Comparison of ENCODE assay signal across 13 cellular contexts in genomic region chr3:11624704-11625375, GRCh38. TPM values are rescaled to one million over a fixed set of nuclear protein-coding genes. Genes with fewer than 3 reads are reported as not detected.
DNase-seq lines count a peak whose midpoint lies in the region; ATAC-seq and TF ChIP-seq lines count a peak whose summit lies in the region.
"Had no signal": no experiment of that assay in that cellular context is flagged by ENCODE, and none has a peak within 500 bp of the region (broad histone marks: within the 10 kb centered on the region; RNA-seq: fewer than 3 reads in every experiment).

No MANE protein-coding gene starts in this region.

- WGBS in mesodermal cell (ENCODE audit: insufficient coverage in 2 of 2), 2 experiments = 92 to 100% methylated on average over 2 to 6 of the region's 7 CpGs

- H3K4me3 ChIP-seq in right atrium auricular region (no peak overlapping the region), mesodermal cell (ENCODE audit: extremely low read depth, insufficient read depth, low read length, poor library complexity, severe bottlenecking) (no peak overlapping the region)
- H3K4me3 ChIP-seq: dorsolateral prefrontal cortex, prostate gland had no signal

- no peaks in the 10 kb centered on the region for H3K9me3 ChIP-seq in right atrium auricular region
- H3K9me3 ChIP-seq in mesodermal cell (ENCODE audit: control insufficient read depth, low read length) = no peaks in the 10 kb centered on the region
- H3K9me3 ChIP-seq: prostate gland had no signal

- H3K4me1 ChIP-seq in right atrium auricular region (peaks cover 0 to 54% of the 10 kb centered on the region in 2 donors), mesodermal cell (ENCODE audit: control insufficient read depth, insufficient read depth, low read length, poor library complexity, severe bottlenecking) (peaks cover 29% of the 10 kb centered on the region)

- H3K9me3 Mint-ChIP-seq in activated CD8-positive, alpha-beta T cell treated with anti-CD3 and anti-CD28 coated beads, Interleukin-2, amount 10 ng/mL, durations not matched to agents 7 days and 5 days (ENCODE audit: insufficient read depth) = no peaks in the 10 kb centered on the region
- H3K9me3 Mint-ChIP-seq in type B pancreatic cell = no peaks in the 10 kb centered on the region
- H3K9me3 Mint-ChIP-seq in MCF 10A (ENCODE audit: unreplicated experiment) = no peaks in the 10 kb centered on the region

- POLR2A ChIA-PET in activated CD8-positive, alpha-beta T cell treated with anti-CD3 and anti-CD28 coated beads, Interleukin-2, amount 10 ng/mL, durations not matched to agents 7 days and 5 days (lab: Charles Lee) = interaction anchor here (0.9 to 3.8 kb wide), 5 partner anchors 9 to 19 kb away, joined by 3 to 25 read pairs (median 3); partner anchors contain the start of gene VGLL4
- POLR2A ChIA-PET in MCF 10A (lab: Yijun Ruan, JAX) = interaction anchor here (0.7 kb wide), 1 partner anchor 9 kb away, joined by 3 read pairs; no protein-coding TSS in a partner anchor

- H3K27me3 ChIP-seq in right atrium auricular region = no peaks in the 10 kb centered on the region
- H3K27me3 ChIP-seq: dorsolateral prefrontal cortex had no signal

- peaks cover 32% of the 10 kb centered on the region for H3K36me3 Mint-ChIP-seq in activated CD8-positive, alpha-beta T cell treated with anti-CD3 and anti-CD28 coated beads, Interleukin-2, amount 10 ng/mL, durations not matched to agents 7 days and 5 days (ENCODE audit: low read depth)
- H3K36me3 Mint-ChIP-seq in type B pancreatic cell (peaks cover 23% of the 10 kb centered on the region), MCF 10A (ENCODE audit: insufficient read depth, unreplicated experiment) (peaks cover 5% of the 10 kb centered on the region)

- H3K27ac ChIP-seq in right atrium auricular region (no peak overlapping the region), mesodermal cell (ENCODE audit: low read depth, low read length, severe bottlenecking) (peak overlapping the region; percentile 39)
- H3K27ac ChIP-seq: dorsolateral prefrontal cortex, prostate gland had no signal

- DNase-seq in left ventricle myocardium superior = no peak
- no peak for DNase-seq in right atrium auricular region (ENCODE audit: low spot score)
- peak; percentile 56 for DNase-seq in activated CD8-positive, alpha-beta T cell treated with anti-CD3 and anti-CD28 coated beads, Interleukin-2, amount 10 ng/mL, durations not matched to agents 7 days and 5 days
- no peak for DNase-seq in type B pancreatic cell (ENCODE audit: extremely low spot score, unreplicated experiment)
- DNase-seq in MCF 10A (ENCODE audit: unreplicated experiment) = no peak
- DNase-seq: dorsolateral prefrontal cortex, midbrain, NCI-H2081 had no signal

- no TSS peak for BruUV-seq in MCF 10A (replicated peaks; lab: Mats Ljungman, UMichigan)

- peak overlapping the region; percentile 70 for H3K4me3 Mint-ChIP-seq in activated CD8-positive, alpha-beta T cell treated with anti-CD3 and anti-CD28 coated beads, Interleukin-2, amount 10 ng/mL, durations not matched to agents 7 days and 5 days
- H3K4me3 Mint-ChIP-seq in type B pancreatic cell (peak overlapping the region; percentile 38), MCF 10A (ENCODE audit: unreplicated experiment) (no peak overlapping the region)

- ATAC-seq in left ventricle myocardium superior (peak; percentile 12), GM18870 (IDR thresholded peaks at IDR 0.05; ENCODE audit: unreplicated experiment) (no peak), HG03439 (IDR thresholded peaks at IDR 0.05; ENCODE audit: unreplicated experiment) (no peak)
- peak; percentile 64 for ATAC-seq in activated CD8-positive, alpha-beta T cell treated with anti-CD3 and anti-CD28 coated beads, Interleukin-2, amount 10 ng/mL, durations not matched to agents 7 days and 5 days
- ATAC-seq: SK-N-SH treated with all-trans-retinoic acid at 6 μM for 48 hours had no signal

- CTCF ChIA-PET in activated CD8-positive, alpha-beta T cell treated with anti-CD3 and anti-CD28 coated beads, Interleukin-2, amount 10 ng/mL, durations not matched to agents 7 days and 5 days (lab: Charles Lee) = interaction anchor here (0.6 to 2.7 kb wide), 6 partner anchors 9 to 26 kb away, joined by 3 to 14 read pairs (median 5); partner anchors contain the start of gene VGLL4
- CTCF ChIA-PET in MCF 10A (lab: Yijun Ruan, JAX) = interaction anchor here (0.6 to 0.7 kb wide), 2 partner anchors 73 to 210 kb away, joined by 3 read pairs; no protein-coding TSS in a partner anchor

- intact Hi-C loops in left ventricle myocardium superior (cut with micrococcal nuclease) (no loop called here), MCF 10A (cut with micrococcal nuclease) (no loop called here)

- H3K36me3 ChIP-seq in right atrium auricular region = no peaks in the 10 kb centered on the region
- H3K36me3 ChIP-seq in mesodermal cell (ENCODE audit: control insufficient read depth, insufficient read depth, low read length) = peaks cover 39% of the 10 kb centered on the region
- H3K36me3 ChIP-seq: prostate gland had no signal

- H3K27ac Mint-ChIP-seq in activated CD8-positive, alpha-beta T cell treated with anti-CD3 and anti-CD28 coated beads, Interleukin-2, amount 10 ng/mL, durations not matched to agents 7 days and 5 days = peak overlapping the region; percentile 86
- H3K27ac Mint-ChIP-seq in type B pancreatic cell (peak overlapping the region; percentile 2), MCF 10A (ENCODE audit: low read depth, unreplicated experiment) (no peak overlapping the region)

- H3K4me1 Mint-ChIP-seq in activated CD8-positive, alpha-beta T cell treated with anti-CD3 and anti-CD28 coated beads, Interleukin-2, amount 10 ng/mL, durations not matched to agents 7 days and 5 days (ENCODE audit: low read depth) = peaks cover 61% of the 10 kb centered on the region
- H3K4me1 Mint-ChIP-seq in type B pancreatic cell (ENCODE audit: unreplicated experiment) (peaks cover 57% of the 10 kb centered on the region), MCF 10A (ENCODE audit: insufficient read depth, unreplicated experiment) (peaks cover 25% of the 10 kb centered on the region)

- TF ChIP-seq CTCF in right atrium auricular region (IDR thresholded peaks at IDR 0.05) (no peak), type B pancreatic cell (conservative IDR thresholded peaks at IDR 0.05) (no peak), MCF 10A (IDR thresholded peaks at IDR 0.05; ENCODE audit: unreplicated experiment) (no peak)

- no peaks in the 10 kb centered on the region for H3K27me3 Mint-ChIP-seq in activated CD8-positive, alpha-beta T cell treated with anti-CD3 and anti-CD28 coated beads, Interleukin-2, amount 10 ng/mL, durations not matched to agents 7 days and 5 days (ENCODE audit: low read depth)
- H3K27me3 Mint-ChIP-seq in type B pancreatic cell = no peaks in the 10 kb centered on the region
- no peaks in the 10 kb centered on the region for H3K27me3 Mint-ChIP-seq in MCF 10A (ENCODE audit: insufficient read depth, unreplicated experiment)

RNA-seq across cellular contexts. Expression of gene VGLL4, which starts 18.9 kb away (rescaled TPM):
- total RNA-seq in left ventricle myocardium superior (26.2 TPM), right atrium auricular region (10 to 100 TPM; 30.2 to 64.6 TPM), type B pancreatic cell (ENCODE audit: low replicate concordance) (78.5 and 111 TPM in 2 replicates), MCF 10A (2022) (31.3 and 31.7 TPM in 2 replicates)
- 10 to 100 TPM; 37.1 TPM for total RNA-seq in activated CD8-positive, alpha-beta T cell treated with anti-CD3 and anti-CD28 coated beads, Interleukin-2, amount 10 ng/mL, durations not matched to agents 7 days and 5 days
- polyA plus RNA-seq in mesodermal cell (2013, experiment 1 of 2) = 115 TPM
- polyA plus RNA-seq in mesodermal cell (2013, experiment 2 of 2) = 90.5 TPM

Comparison
In these comparisons a context has a peak if more than half of its experiments do, and no peak if none do; other contexts are left out.
1. ATAC-seq: peak in left ventricle myocardium superior (single experiment) and activated CD8-positive, alpha-beta T cell treated with anti-CD3 and anti-CD28 coated beads, Interleukin-2, amount 10 ng/mL, durations not matched to agents 7 days and 5 days (single experiment); none in GM18870 (single experiment) and HG03439 (single experiment).